Comparison of ENCODE assay signal across 28 cellular contexts in the genomic region with DNA sequence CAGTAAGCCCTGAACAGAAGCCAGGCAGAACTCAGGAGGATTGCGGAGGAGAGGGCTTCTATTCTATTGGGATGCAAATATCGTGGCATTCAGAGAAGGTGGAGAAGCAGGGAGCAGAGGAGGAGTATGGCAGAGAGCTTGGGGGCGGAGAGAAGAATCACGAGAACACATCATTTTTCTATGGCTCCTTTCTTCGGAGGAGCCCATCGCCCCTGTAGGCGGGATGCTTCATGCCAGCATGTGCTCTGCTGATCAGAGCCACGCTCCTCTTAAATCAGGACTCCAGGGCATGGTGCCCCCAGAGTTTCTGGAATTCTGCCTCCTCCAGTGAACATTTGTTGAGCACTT.
"Had no signal": no experiment of that assay in that cellular context is flagged by ENCODE, and none has a peak within 500 bp of the region (broad histone marks: within the 10 kb centered on the region; RNA-seq: fewer than 3 reads in every experiment).

No MANE protein-coding gene starts in this region.

- H3K27ac Mint-ChIP-seq: activated CD4-positive, alpha-beta memory T cell treated with anti-CD3 and anti-CD28 coated beads, Interleukin-2, amount 10 ng/mL, durations not matched to agents 7 days and 5 days; activated CD4-positive, alpha-beta T cell treated with anti-CD3 and anti-CD28 coated beads, Interleukin-2, amount 10 ng/mL, durations not matched to agents 7 days and 5 days; activated naive CD4-positive, alpha-beta T cell treated with anti-CD3 and anti-CD28 coated beads for 36 hours; activated naive CD8-positive, alpha-beta T cell treated with anti-CD3 and anti-CD28 coated beads, Interleukin-2, amount 10 ng/mL, durations not matched to agents 7 days and 5 days; dendritic cell treated with granulocyte-macrophage colony-stimulating factor and Interleukin-4, amounts not matched to agents 40 ng/mL and 50 ng/mL, for 4 days; endodermal cell; natural killer cell treated with Interleukin-12 subunit alpha and Interleukin-12 subunit beta and Interleukin-15 and Interleukin-18, amount 100 ng/mL, for 72 hours; progenitor cell of endocrine pancreas; stimulated activated naive B cell treated with anti-CD40 and anti-IgM and Interleukin-4, amounts not matched to agents 10 μg/mL and 1 μg/mL and 100 μg/mL, for 72 hours; T-helper 17 cell had no signal

- ATAC-seq: esophagus mucosa; heart right ventricle; left lung; natural killer cell treated with Interleukin-12 subunit alpha and Interleukin-12 subunit beta and Interleukin-15 and Interleukin-18, amount 100 ng/mL, for 72 hours; SK-N-SH treated with all-trans-retinoic acid at 6 μM for 48 hours; stimulated activated naive B cell treated with anti-CD40 and anti-IgM and Interleukin-4, amounts not matched to agents 10 μg/mL and 1 μg/mL and 100 μg/mL, for 72 hours; T-helper 17 cell had no signal

- H3K36me3 Mint-ChIP-seq: activated naive CD8-positive, alpha-beta T cell treated with anti-CD3 and anti-CD28 coated beads, Interleukin-2, amount 10 ng/mL, durations not matched to agents 7 days and 5 days; natural killer cell treated with Interleukin-12 subunit alpha and Interleukin-12 subunit beta and Interleukin-15 and Interleukin-18, amount 100 ng/mL, for 72 hours; stimulated activated naive B cell treated with anti-CD40 and anti-IgM and Interleukin-4, amounts not matched to agents 10 μg/mL and 1 μg/mL and 100 μg/mL, for 72 hours had no signal

- H3K4me1 Mint-ChIP-seq: activated CD4-positive, alpha-beta memory T cell treated with anti-CD3 and anti-CD28 coated beads, Interleukin-2, amount 10 ng/mL, durations not matched to agents 7 days and 5 days; activated CD4-positive, alpha-beta T cell treated with anti-CD3 and anti-CD28 coated beads, Interleukin-2, amount 10 ng/mL, durations not matched to agents 7 days and 5 days; activated naive CD8-positive, alpha-beta T cell treated with anti-CD3 and anti-CD28 coated beads, Interleukin-2, amount 10 ng/mL, durations not matched to agents 7 days and 5 days; stimulated activated naive B cell treated with anti-CD40 and anti-IgM and Interleukin-4, amounts not matched to agents 10 μg/mL and 1 μg/mL and 100 μg/mL, for 72 hours had no signal

- DNase-seq: activated CD4-positive, alpha-beta memory T cell treated with anti-CD3 and anti-CD28 coated beads, Interleukin-2, amount 10 ng/mL, durations not matched to agents 7 days and 5 days; activated CD4-positive, alpha-beta T cell treated with anti-CD3 and anti-CD28 coated beads for 1 hour; activated CD4-positive, alpha-beta T cell treated with anti-CD3 and anti-CD28 coated beads, Interleukin-2, amount 10 ng/mL, durations not matched to agents 7 days and 5 days; activated effector memory CD4-positive, alpha-beta T cell treated with Interleukin-2 at 50 U/mL for 16 hours; activated naive CD4-positive, alpha-beta T cell treated with anti-CD3 and anti-CD28 coated beads for 36 hours; central memory CD4-positive, alpha-beta T cell; foreskin fibroblast; heart right ventricle; kidney glomerular epithelial cell; lower lobe of right lung; mesenchymal stem cell; retina; stimulated activated CD4-positive, alpha-beta T cell treated with anti-CD3 and anti-CD28 coated beads, Interleukin-1b, Interleukin-23, amount 100 ng/mL, for 48 hours; stimulated activated naive B cell treated with anti-CD40 and anti-IgM and Interleukin-4, amounts not matched to agents 10 μg/mL and 1 μg/mL and 100 μg/mL, for 72 hours; stomach; T-helper 17 cell; T1000; WERI-Rb-1 had no signal

- H3K9me3 Mint-ChIP-seq: activated CD4-positive, alpha-beta memory T cell treated with anti-CD3 and anti-CD28 coated beads, Interleukin-2, amount 10 ng/mL, durations not matched to agents 7 days and 5 days; activated CD4-positive, alpha-beta T cell treated with anti-CD3 and anti-CD28 coated beads, Interleukin-2, amount 10 ng/mL, durations not matched to agents 7 days and 5 days; activated naive CD4-positive, alpha-beta T cell treated with anti-CD3 and anti-CD28 coated beads for 36 hours; activated naive CD8-positive, alpha-beta T cell treated with anti-CD3 and anti-CD28 coated beads, Interleukin-2, amount 10 ng/mL, durations not matched to agents 7 days and 5 days; dendritic cell treated with granulocyte-macrophage colony-stimulating factor and Interleukin-4, amounts not matched to agents 40 ng/mL and 50 ng/mL, for 4 days; endodermal cell; natural killer cell treated with Interleukin-12 subunit alpha and Interleukin-12 subunit beta and Interleukin-15 and Interleukin-18, amount 100 ng/mL, for 72 hours; stimulated activated naive B cell treated with anti-CD40 and anti-IgM and Interleukin-4, amounts not matched to agents 10 μg/mL and 1 μg/mL and 100 μg/mL, for 72 hours had no signal

- H3K27ac ChIP-seq: heart right ventricle, left lung, lower lobe of right lung, stomach, suprapubic skin, tibial artery, WERI-Rb-1 had no signal

- H3K4me3 Mint-ChIP-seq: activated CD4-positive, alpha-beta memory T cell treated with anti-CD3 and anti-CD28 coated beads, Interleukin-2, amount 10 ng/mL, durations not matched to agents 7 days and 5 days; activated CD4-positive, alpha-beta T cell treated with anti-CD3 and anti-CD28 coated beads, Interleukin-2, amount 10 ng/mL, durations not matched to agents 7 days and 5 days; activated naive CD4-positive, alpha-beta T cell treated with anti-CD3 and anti-CD28 coated beads for 36 hours; activated naive CD8-positive, alpha-beta T cell treated with anti-CD3 and anti-CD28 coated beads, Interleukin-2, amount 10 ng/mL, durations not matched to agents 7 days and 5 days; dendritic cell treated with granulocyte-macrophage colony-stimulating factor and Interleukin-4, amounts not matched to agents 40 ng/mL and 50 ng/mL, for 4 days; endodermal cell; natural killer cell treated with Interleukin-12 subunit alpha and Interleukin-12 subunit beta and Interleukin-15 and Interleukin-18, amount 100 ng/mL, for 72 hours; stimulated activated naive B cell treated with anti-CD40 and anti-IgM and Interleukin-4, amounts not matched to agents 10 μg/mL and 1 μg/mL and 100 μg/mL, for 72 hours; T-helper 17 cell had no signal
